In the genomic region with DNA sequence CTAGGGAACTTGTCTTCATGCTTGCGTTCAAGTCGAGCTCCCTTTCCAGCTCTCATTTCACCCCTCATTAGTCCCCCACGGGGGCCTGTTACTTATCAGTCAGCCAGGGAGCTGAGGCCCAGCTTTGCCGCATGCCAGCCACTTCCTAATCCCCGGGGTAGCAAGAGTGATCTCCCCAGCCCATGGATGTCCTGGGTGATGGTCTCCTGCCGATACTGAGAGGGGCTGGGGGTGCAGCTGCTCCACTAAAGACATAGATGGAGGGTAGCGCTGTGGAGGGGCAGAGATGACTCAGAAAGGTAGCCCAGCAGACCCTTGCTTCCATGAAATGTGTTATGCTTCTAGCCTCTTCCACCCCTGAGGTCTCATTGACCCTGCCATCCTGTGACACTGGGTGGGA, we compare ENCODE assay signal across 25 cellular contexts.
"Had no signal": no experiment of that assay in that cellular context is flagged by ENCODE, and none has a peak within 500 bp of the region (broad histone marks: within the 10 kb centered on the region; RNA-seq: fewer than 3 reads in every experiment).

No MANE protein-coding gene starts in this region.

- H3K27ac Mint-ChIP-seq: natural killer cell had no signal

- H3K36me3 Mint-ChIP-seq: natural killer cell had no signal

- H3K27me3 Mint-ChIP-seq: stimulated activated naive CD8-positive, alpha-beta T cell treated with anti-CD3 and anti-CD28 coated beads, Interleukin-15, amount 100 ng/mL, for 72 hours had no signal

- H3K9me3 ChIP-seq: gastroesophageal sphincter, pancreas, right lobe of liver, suprapubic skin, transverse colon, upper lobe of right lung, vagina had no signal

- H3K9me3 Mint-ChIP-seq: natural killer cell; stimulated activated naive CD8-positive, alpha-beta T cell treated with anti-CD3 and anti-CD28 coated beads, Interleukin-15, amount 100 ng/mL, for 72 hours had no signal

- H3K36me3 ChIP-seq: pancreas, transverse colon, vagina had no signal

- H3K4me1 ChIP-seq: foreskin keratinocyte, pancreas, right lobe of liver, suprapubic skin, vagina had no signal

- DNase-seq: cerebellar nuclear complex; cortex of kidney; effector CD4-positive, alpha-beta T cell; foreskin keratinocyte; kidney; natural killer cell; occipital lobe; pancreas; retina; right lobe of liver; stimulated activated CD4-positive, alpha-beta T cell treated with anti-CD3 and anti-CD28 coated beads, Interleukin-12 subunit alpha, Interleukin-12 subunit beta, amount 100 ng/mL, for 4 hours; stimulated activated CD4-positive, alpha-beta T cell treated with anti-CD3 and anti-CD28 coated beads, Interleukin-1b, Interleukin-23, amount 100 ng/mL, for 48 hours; stimulated activated CD4-positive, alpha-beta T cell treated with anti-CD3 and anti-CD28 coated beads, Interleukin-4, amount 100 ng/mL, for 1 hour; stimulated activated CD8-positive, alpha-beta memory T cell treated with anti-CD3 and anti-CD28 coated beads, Interleukin-4, amount 100 ng/mL, for 48 hours; stimulated activated naive CD4-positive, alpha-beta T cell; stimulated activated naive CD8-positive, alpha-beta T cell treated with anti-CD3 and anti-CD28 coated beads, Interleukin-15, amount 100 ng/mL, for 72 hours; transverse colon; upper lobe of right lung had no signal

- H3K27ac ChIP-seq: epithelial cell of prostate, foreskin keratinocyte, gastroesophageal sphincter, pancreas, right lobe of liver, suprapubic skin, transverse colon, upper lobe of right lung, vagina had no signal

- ATAC-seq: esophagus mucosa; foreskin keratinocyte; gastroesophageal sphincter; left lobe of liver; natural killer cell; pancreas; right lobe of liver; stimulated activated naive CD8-positive, alpha-beta T cell treated with anti-CD3 and anti-CD28 coated beads, Interleukin-15, amount 100 ng/mL, for 72 hours; upper lobe of right lung had no signal

- H3K4me3 Mint-ChIP-seq: natural killer cell; stimulated activated naive CD8-positive, alpha-beta T cell treated with anti-CD3 and anti-CD28 coated beads, Interleukin-15, amount 100 ng/mL, for 72 hours had no signal

- H3K27me3 ChIP-seq: foreskin keratinocyte, gastroesophageal sphincter, pancreas, right lobe of liver, suprapubic skin, transverse colon, upper lobe of right lung, vagina had no signal

- H3K4me3 ChIP-seq: gastroesophageal sphincter, pancreas, right lobe of liver, smooth muscle cell, suprapubic skin, transverse colon, upper lobe of right lung, vagina had no signal

- H3K4me2 ChIP-seq: smooth muscle cell had no signal

- H3K4me1 Mint-ChIP-seq: stimulated activated naive CD8-positive, alpha-beta T cell treated with anti-CD3 and anti-CD28 coated beads, Interleukin-15, amount 100 ng/mL, for 72 hours had no signal
